8 cellular contexts compared by ENCODE assay signal in genomic region chr2:157876771-157877108, GRCh38. TPM values are rescaled to one million over a fixed set of nuclear protein-coding genes. Genes with fewer than 3 reads are reported as not detected.
DNase-seq lines count a peak whose midpoint lies in the region; ATAC-seq and TF ChIP-seq lines count a peak whose summit lies in the region.

No MANE protein-coding gene starts in this region.

- no peaks in the 10 kb centered on the region for H4K20me1 ChIP-seq in Loucy (ENCODE audit: insufficient read depth, low read length, poor library complexity, severe bottlenecking)

- peak overlapping the region; percentile 1 for H3K27ac ChIP-seq in CD8-positive, alpha-beta T cell (ENCODE audit: low read depth, low read length)
- peak overlapping the region in 57 of 59 donors; percentile 51 to 97 (median 92) for H3K27ac ChIP-seq in dorsolateral prefrontal cortex

- H3K79me2 ChIP-seq in Loucy (ENCODE audit: insufficient read depth, low read length) = no peaks in the 10 kb centered on the region; the same call in 1 of the 2 replicates

- peak overlapping the region; percentile 30 for H3K27ac Mint-ChIP-seq in CD8-positive, alpha-beta T cell
- H3K27ac Mint-ChIP-seq in neural crest cell (ENCODE audit: unreplicated experiment) = no peak overlapping the region

- peak overlapping the region; percentile 45 for H3K9ac ChIP-seq in Loucy (ENCODE audit: low read depth, low read length, poor library complexity, severe bottlenecking)

- no peaks in the 10 kb centered on the region for H3K9me3 Mint-ChIP-seq in CD8-positive, alpha-beta T cell
- no peaks in the 10 kb centered on the region for H3K9me3 Mint-ChIP-seq in neural crest cell

- no peaks in the 10 kb centered on the region for H3K36me3 ChIP-seq in CD8-positive, alpha-beta T cell (ENCODE audit: insufficient read depth, low read length)
- no peaks in the 10 kb centered on the region for H3K36me3 ChIP-seq in Loucy (ENCODE audit: insufficient read depth, low read length)

- peaks cover 10% of the 10 kb centered on the region for H3K4me1 ChIP-seq in CD8-positive, alpha-beta T cell (ENCODE audit: insufficient read depth, low read length)
- peaks cover 36% of the 10 kb centered on the region for H3K4me1 ChIP-seq in Loucy (ENCODE audit: insufficient read depth, low read length, poor library complexity, severe bottlenecking)

- H3K36me3 Mint-ChIP-seq in CD8-positive, alpha-beta T cell = peaks cover 4% of the 10 kb centered on the region
- H3K36me3 Mint-ChIP-seq in neural crest cell (ENCODE audit: low read depth) = no peaks in the 10 kb centered on the region

- ATAC-seq in CD8-positive, alpha-beta T cell = no peak
- ATAC-seq in HG03039 (IDR thresholded peaks at IDR 0.05; ENCODE audit: unreplicated experiment) (no peak), GM19328 (IDR thresholded peaks at IDR 0.05; ENCODE audit: unreplicated experiment) (no peak), HG03520 (IDR thresholded peaks at IDR 0.05; ENCODE audit: unreplicated experiment) (no peak), GM21529 (IDR thresholded peaks at IDR 0.05; ENCODE audit: unreplicated experiment) (no peak)

- no peaks in the 10 kb centered on the region for H3K9me3 ChIP-seq in CD8-positive, alpha-beta T cell (ENCODE audit: low read length)
- no peaks in the 10 kb centered on the region for H3K9me3 ChIP-seq in Loucy (ENCODE audit: insufficient read depth, low read depth, low read length)

- H3F3A ChIP-seq in Loucy (ENCODE audit: low read depth) = no peaks in the 10 kb centered on the region

- no peaks in the 10 kb centered on the region for H3K9me2 ChIP-seq in Loucy (replicated peaks; ENCODE audit: low read depth, low read length)

- peak overlapping the region; percentile 93 for H2AFZ ChIP-seq in Loucy (ENCODE audit: low read length)

- H3K27me3 Mint-ChIP-seq in CD8-positive, alpha-beta T cell (ENCODE audit: low read depth) = no peaks in the 10 kb centered on the region
- peaks cover 37% of the 10 kb centered on the region for H3K27me3 Mint-ChIP-seq in neural crest cell (ENCODE audit: low read depth)

- no peak for DNase-seq in CD8-positive, alpha-beta T cell
- DNase-seq in dorsolateral prefrontal cortex (peak in 1 of 10 donors; percentile 11), neural crest cell (ENCODE audit: low read depth, low spot score) (no peak)

- intact Hi-C loops in CD8-positive, alpha-beta T cell (cut with DNase I, micrococcal nuclease) = loop anchor here (1.0 to 10.0 kb wide), 8 partner anchors 20 to 1836 kb away; partner anchors contain the start of genes CCDC148 (in 2 of the 2), MARCHF7 (in 2 of the 2), PKP4 (in 2 of the 2) and ACVR1C (in 1 of the 2)
- intact Hi-C loops in dorsolateral prefrontal cortex (cut with DNase I) = loop anchor here (2.0 to 10.0 kb wide), 5 partner anchors 38 to 542 kb away; partner anchors contain the start of gene ACVR1C (in 1 of the 2)

- POLR2A ChIA-PET in CD8-positive, alpha-beta T cell (lab: Charles Lee) = interaction anchor here (0.9 to 2.8 kb wide), 10 partner anchors 12 to 254 kb away, joined by 3 to 21 read pairs (median 4); partner anchors contain the start of gene ACVR1C

- TF ChIP-seq CTCF in CD8-positive, alpha-beta T cell (IDR thresholded peaks at IDR 0.05) = no peak
- no peak for TF ChIP-seq CTCF in Loucy (conservative IDR thresholded peaks at IDR 0.05; ENCODE audit: low read length)
- TF ChIP-seq CTCF in dorsolateral prefrontal cortex (IDR thresholded peaks at IDR 0.05 in 54 of 56, conservative IDR thresholded peaks at IDR 0.05 in 2 of 56; ENCODE audit: low read depth in 1 of 56, partially characterized antibody in 56 of 56) = no peak
- no peak for TF ChIP-seq CTCF in neural crest cell (conservative IDR thresholded peaks at IDR 0.05)

- H3K4me2 ChIP-seq in Loucy (ENCODE audit: low read depth, low read length, poor library complexity, severe bottlenecking) = peak overlapping the region; percentile 77

- peaks cover 48% of the 10 kb centered on the region for H3K4me1 Mint-ChIP-seq in CD8-positive, alpha-beta T cell (ENCODE audit: low read depth)
- H3K4me1 Mint-ChIP-seq in neural crest cell = peaks cover 23% of the 10 kb centered on the region

- no peaks in the 10 kb centered on the region for H3K27me3 ChIP-seq in CD8-positive, alpha-beta T cell (ENCODE audit: insufficient read depth, low read length)
- H3K27me3 ChIP-seq in Loucy (ENCODE audit: insufficient read depth, low read length, poor library complexity, severe bottlenecking) (no peaks in the 10 kb centered on the region), dorsolateral prefrontal cortex (no peaks in the 10 kb centered on the region)

- peak overlapping the region; percentile 89 for H3K4me3 Mint-ChIP-seq in CD8-positive, alpha-beta T cell
- H3K4me3 Mint-ChIP-seq in neural crest cell = peak overlapping the region; percentile 81

- CTCF ChIA-PET in CD8-positive, alpha-beta T cell (lab: Charles Lee) = interaction anchor here (0.8 to 4.1 kb wide), 11 partner anchors 8 to 575 kb away, joined by 3 to 45 read pairs (median 4); no protein-coding TSS in a partner anchor

- peak overlapping the region; percentile 36 for H3K4me3 ChIP-seq in CD8-positive, alpha-beta T cell (ENCODE audit: low read depth, low read length)
- peak overlapping the region; percentile 78 for H3K4me3 ChIP-seq in Loucy (ENCODE audit: low read length, poor library complexity, severe bottlenecking)
- peak overlapping the region; percentile 23 to 88 (median 78) for H3K4me3 ChIP-seq in dorsolateral prefrontal cortex

RNA-seq across cellular contexts. Expression of gene ACVR1, which starts 0.6 kb away (rescaled TPM):
- total RNA-seq in CD8-positive, alpha-beta T cell = 1 to 10 TPM; 7.0 to 8.3 TPM
- total RNA-seq in dorsolateral prefrontal cortex (10 to 100 TPM; 12.1 to 49.9 (median 22.3) TPM), neural crest cell (12.2 and 12.5 TPM in 2 replicates)
